ENCODE assay signal across 12 cellular contexts in the genomic region with DNA sequence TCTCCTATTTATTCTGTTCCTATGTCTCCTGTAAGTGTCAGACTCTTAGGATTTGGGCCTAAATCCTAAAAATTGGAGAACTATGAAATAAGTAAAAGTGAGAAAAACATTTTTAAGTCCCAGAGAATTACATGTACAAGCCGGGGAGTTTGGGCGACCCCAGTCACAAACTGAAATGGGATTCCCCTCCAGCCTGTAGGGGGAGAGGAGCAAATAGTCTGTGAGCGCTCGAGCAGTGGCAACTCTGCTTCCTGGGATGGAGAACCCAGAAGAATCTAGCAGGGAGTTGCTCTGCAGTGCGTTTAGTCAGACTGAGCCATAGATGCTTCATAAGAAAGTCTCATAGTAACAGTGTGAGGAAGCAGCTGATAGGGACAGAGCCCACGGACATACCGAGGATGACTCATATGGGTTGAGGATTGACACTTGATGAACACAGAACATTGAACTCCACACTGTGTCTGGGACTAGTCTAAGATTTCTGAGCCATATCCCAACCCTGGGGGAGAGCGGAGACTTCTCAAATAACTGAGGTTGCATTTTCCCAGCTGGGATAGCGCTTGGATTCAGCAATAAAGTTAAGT.
DNase-seq lines count a peak whose midpoint lies in the region; ATAC-seq and TF ChIP-seq lines count a peak whose summit lies in the region.
"Had no signal": no experiment of that assay in that cellular context is flagged by ENCODE, and none has a peak within 500 bp of the region (broad histone marks: within the 10 kb centered on the region; RNA-seq: fewer than 3 reads in every experiment).

No MANE protein-coding gene starts in this region.

- no peaks in the 10 kb centered on the region for H3K36me3 Mint-ChIP-seq in activated T-helper 17 cell treated with anti-CD3 and anti-CD28 coated beads, Interleukin-2, amount 50 U/mL, for 72 hours (ENCODE audit: low read depth)

- H3K27ac Mint-ChIP-seq in activated T-helper 17 cell treated with anti-CD3 and anti-CD28 coated beads, Interleukin-2, amount 50 U/mL, for 72 hours = no peak overlapping the region

- H3K27me3 Mint-ChIP-seq in activated T-helper 17 cell treated with anti-CD3 and anti-CD28 coated beads, Interleukin-2, amount 50 U/mL, for 72 hours = peaks cover 9% of the 10 kb centered on the region

- no peak overlapping the region for H3K4me3 ChIP-seq in AG10803 (ENCODE audit: low read length)
- H3K4me3 ChIP-seq: BLaER1, prostate gland, vagina had no signal

- peak; percentile 59 for ATAC-seq in HG02885 (IDR thresholded peaks at IDR 0.05; ENCODE audit: poor library complexity, unreplicated experiment)
- peak; percentile 59 for ATAC-seq in activated T-helper 17 cell treated with anti-CD3 and anti-CD28 coated beads, Interleukin-2, amount 50 U/mL, for 72 hours (replicated peaks)
- ATAC-seq in GM21717 (IDR thresholded peaks at IDR 0.05; ENCODE audit: unreplicated experiment) = no peak
- no peak for ATAC-seq in HG02970 (IDR thresholded peaks at IDR 0.05; ENCODE audit: low FRiP score, unreplicated experiment)

- DNase-seq in AG10803 (ENCODE audit: low read depth) = peak; percentile 53
- DNase-seq in iPS-NIHi11 (ENCODE audit: low spot score) = peak; percentile 14
- no peak for DNase-seq in SKM-1 treated with dmso at 0.1 percent for 144 hours (lab: John Stamatoyannopoulos, UW; ENCODE audit: unreplicated experiment)
- DNase-seq in hippocampal formation (lab: John Stamatoyannopoulos, UW) = no peak
- DNase-seq: MM.1S had no signal

- no peak overlapping the region for H3K4me3 Mint-ChIP-seq in activated T-helper 17 cell treated with anti-CD3 and anti-CD28 coated beads, Interleukin-2, amount 50 U/mL, for 72 hours

- no peaks in the 10 kb centered on the region for H3K9me3 Mint-ChIP-seq in activated T-helper 17 cell treated with anti-CD3 and anti-CD28 coated beads, Interleukin-2, amount 50 U/mL, for 72 hours

- 0 out of 2 replicates have a peak, but pooled peaks have one; percentile 2 for TF ChIP-seq CTCF in AG10803 (conservative IDR thresholded peaks at IDR 0.05; ENCODE audit: low read length)

- H3K4me1 Mint-ChIP-seq in activated T-helper 17 cell treated with anti-CD3 and anti-CD28 coated beads, Interleukin-2, amount 50 U/mL, for 72 hours = no peaks in the 10 kb centered on the region

Comparison
In these comparisons a context has a peak if more than half of its experiments do, and no peak if none do; other contexts are left out.
1. DNase-seq: peak in AG10803 (single experiment) and iPS-NIHi11 (single experiment); none in SKM-1 treated with dmso at 0.1 percent for 144 hours (single experiment) and hippocampal formation (0 of 2).
2. ATAC-seq: peak in HG02885 (single experiment) and activated T-helper 17 cell treated with anti-CD3 and anti-CD28 coated beads, Interleukin-2, amount 50 U/mL, for 72 hours (single experiment); none in GM21717 (single experiment) and HG02970 (single experiment).